In genomic region chr12:103456006-103456405, GRCh38 we compare ENCODE assay signal across 1 cellular context.
TF ChIP-seq lines count a peak whose summit lies in the region.

No MANE protein-coding gene starts in this region.

TF ChIP-seq in GM23338, 12 proteins besides CTCF, POLR2A, EP300 and RAD21 (continued from another document):
- TF ChIP-seq REST (IDR thresholded peaks at IDR 0.05; ENCODE audit: unreplicated experiment) (no peak), STAT1 (IDR thresholded peaks at IDR 0.05; ENCODE audit: unreplicated experiment) (no peak), JUNB (IDR thresholded peaks at IDR 0.05; ENCODE audit: unreplicated experiment) (no peak), EZH2phosphoT487 (IDR thresholded peaks at IDR 0.05; ENCODE audit: unreplicated experiment) (no peak), ZNF462 (CRISPR knock-in tag; IDR thresholded peaks at IDR 0.05) (no peak), NANOG (IDR thresholded peaks at IDR 0.05; ENCODE audit: borderline replicate concordance) (no peak), CREB1 (CRISPR knock-in tag; IDR thresholded peaks at IDR 0.05; ENCODE audit: low read depth) (no peak), ETS1 (IDR thresholded peaks at IDR 0.05) (no peak), EZH2 (IDR thresholded peaks at IDR 0.05; ENCODE audit: low read depth, unreplicated experiment) (no peak)
